ENCODE assay signal across 8 cellular contexts in the genomic region with DNA sequence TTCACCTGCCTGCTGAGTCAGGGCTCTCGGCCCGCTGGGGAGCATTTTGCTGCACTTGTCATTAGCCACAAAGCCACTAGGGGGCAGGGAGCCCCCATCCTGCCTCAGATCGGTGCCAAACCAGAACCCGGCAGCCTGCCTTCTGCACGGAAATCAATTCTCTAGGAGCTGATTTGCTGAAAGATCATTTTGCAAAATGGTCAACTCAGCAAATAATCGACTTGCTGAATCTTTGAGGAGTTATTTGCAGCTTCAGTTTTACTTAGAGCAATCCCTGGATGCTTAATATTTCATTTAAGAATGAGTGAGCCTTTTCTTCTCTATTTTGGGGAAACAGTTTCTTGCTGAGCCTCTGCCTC.
DNase-seq lines count a peak whose midpoint lies in the region; ATAC-seq lines count a peak whose summit lies in the region.

No MANE protein-coding gene starts in this region.

- DNase-seq in NCI-H187 (lab: John Stamatoyannopoulos, UW) (peak; percentile 26 to 39), NCI-H187 treated with DMSO at 0.1 percent for 48 hours (lab: John Stamatoyannopoulos, UW) (no peak), NCI-H2171 treated with DMSO at 0.1 percent for 48 hours (lab: John Stamatoyannopoulos, UW) (peak; percentile 69), caudate nucleus (lab: John Stamatoyannopoulos, UW) (peak in 53 of 61 donors; percentile 4 to 83 (median 49)), left kidney (ENCODE audit: low read depth, low spot score) (peak; percentile 81)
- peak; percentile 73 to 82 (median 76) for DNase-seq in activated CD4-positive, CD25-positive, alpha-beta regulatory T cell (lab: John Stamatoyannopoulos, UW)
- peak; percentile 85 for DNase-seq in stimulated activated CD4-positive, alpha-beta T cell treated with anti-CD3 and anti-CD28 coated beads, Interleukin-4, amount 100 ng/mL, for 1 hour

- peak; percentile 47 for ATAC-seq in HG02981 (IDR thresholded peaks at IDR 0.05; ENCODE audit: unreplicated experiment)

- H3K27ac ChIP-seq in caudate nucleus (ENCODE audit: low read depth, low read length), result no peak overlapping the region
